ENCODE assay signal across 21 cellular contexts in the genomic region with DNA sequence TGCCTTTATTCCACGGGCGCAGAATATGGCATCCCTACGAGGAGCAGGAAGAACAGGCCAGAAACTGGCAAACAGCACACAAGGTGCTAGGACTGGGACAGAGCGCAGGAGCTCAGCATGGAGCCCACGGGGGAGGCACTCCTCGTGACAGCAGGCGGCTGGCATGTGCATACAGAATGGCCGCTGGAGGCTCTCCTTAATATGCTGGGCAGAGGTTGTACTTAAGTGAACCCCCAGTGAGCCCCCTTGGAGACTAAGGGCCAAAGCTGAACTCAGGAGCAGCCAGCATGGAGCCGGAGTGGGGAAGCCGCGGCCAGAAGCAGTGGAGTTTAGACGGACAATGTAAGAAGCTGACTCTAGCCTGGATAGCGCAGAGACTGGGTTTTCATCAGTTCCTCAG.
"Had no signal": no experiment of that assay in that cellular context is flagged by ENCODE, and none has a peak within 500 bp of the region (broad histone marks: within the 10 kb centered on the region; RNA-seq: fewer than 3 reads in every experiment).

No MANE protein-coding gene starts in this region.

- H3K36me3 Mint-ChIP-seq: activated naive CD8-positive, alpha-beta T cell treated with anti-CD3 and anti-CD28 coated beads, Interleukin-2, amount 10 ng/mL, durations not matched to agents 7 days and 5 days; T-cell had no signal

- H3K4me3 Mint-ChIP-seq: activated CD8-positive, alpha-beta T cell treated with anti-CD3 and anti-CD28 coated beads, Interleukin-2, amount 10 ng/mL, durations not matched to agents 7 days and 5 days; activated naive CD8-positive, alpha-beta T cell treated with anti-CD3 and anti-CD28 coated beads, Interleukin-2, amount 10 ng/mL, durations not matched to agents 7 days and 5 days; central memory CD8-positive, alpha-beta T cell; T-cell had no signal

- H3K27ac Mint-ChIP-seq: activated CD8-positive, alpha-beta T cell treated with anti-CD3 and anti-CD28 coated beads, Interleukin-2, amount 10 ng/mL, durations not matched to agents 7 days and 5 days; activated naive CD8-positive, alpha-beta T cell treated with anti-CD3 and anti-CD28 coated beads, Interleukin-2, amount 10 ng/mL, durations not matched to agents 7 days and 5 days; T-cell had no signal

- DNase-seq: activated CD4-positive, alpha-beta T cell treated with anti-CD3 and anti-CD28 coated beads for 4 hours; activated CD8-positive, alpha-beta memory T cell treated with anti-CD3 and anti-CD28 coated beads, Interleukin-2, amount 50 U/mL, for 48 hours; activated CD8-positive, alpha-beta T cell treated with anti-CD3 and anti-CD28 coated beads, Interleukin-2, amount 10 ng/mL, durations not matched to agents 7 days and 5 days; activated naive CD4-positive, alpha-beta T cell treated with anti-CD3 and anti-CD28 coated beads, Interleukin-2, amount 50 U/mL, for 16 hours; activated naive CD8-positive, alpha-beta T cell treated with anti-CD3 and anti-CD28 coated beads, Interleukin-2, amount 10 ng/mL, durations not matched to agents 7 days and 5 days; activated T-cell treated with anti-CD3 and anti-CD28 coated beads, Interleukin-2, amount 50 U/mL, for 1 hour; adrenal gland; MG63; MV-4-11; NCI-H1092 treated with DMSO at 0.1 percent for 48 hours; NCI-H1417 treated with DMSO at 0.1 percent for 48 hours; NCI-H1694; NCI-H2029; NCI-H2107; NCI-H526; SIG-M5; T-cell; T-helper 2 cell; T1000 had no signal

- H3K4me1 Mint-ChIP-seq: activated naive CD8-positive, alpha-beta T cell treated with anti-CD3 and anti-CD28 coated beads, Interleukin-2, amount 10 ng/mL, durations not matched to agents 7 days and 5 days; central memory CD8-positive, alpha-beta T cell had no signal

- H3K27me3 Mint-ChIP-seq: activated naive CD8-positive, alpha-beta T cell treated with anti-CD3 and anti-CD28 coated beads, Interleukin-2, amount 10 ng/mL, durations not matched to agents 7 days and 5 days had no signal

- H3K9me3 Mint-ChIP-seq: activated naive CD8-positive, alpha-beta T cell treated with anti-CD3 and anti-CD28 coated beads, Interleukin-2, amount 10 ng/mL, durations not matched to agents 7 days and 5 days; central memory CD8-positive, alpha-beta T cell; T-cell had no signal

- ATAC-seq: activated CD4-positive, CD25-positive, alpha-beta regulatory T cell treated with anti-CD3 and anti-CD28 coated beads, Interleukin-2, amount 50 U/mL, for 24 hours; activated CD8-positive, alpha-beta T cell treated with anti-CD3 and anti-CD28 coated beads, Interleukin-2, amount 10 ng/mL, durations not matched to agents 7 days and 5 days; T-cell had no signal
